Comparison of ENCODE assay signal across 19 cellular contexts in genomic region chr18:45328271-45328670, GRCh38.
DNase-seq lines count a peak whose midpoint lies in the region; ATAC-seq and TF ChIP-seq lines count a peak whose summit lies in the region.
"Had no signal": no experiment of that assay in that cellular context is flagged by ENCODE, and none has a peak within 500 bp of the region (broad histone marks: within the 10 kb centered on the region; RNA-seq: fewer than 3 reads in every experiment).

No MANE protein-coding gene starts in this region.

- H3K4me1 ChIP-seq in right cardiac atrium (ENCODE audit: control insufficient read depth, insufficient read depth, low read length) (no peaks in the 10 kb centered on the region), gastrocnemius medialis (peaks cover 78 to 82% of the 10 kb centered on the region in 2 donors)
- H3K4me1 ChIP-seq: A549 had no signal

- H3K27me3 ChIP-seq in right cardiac atrium (ENCODE audit: control insufficient read depth, insufficient read depth), result no peaks in the 10 kb centered on the region
- no peaks in the 10 kb centered on the region for H3K27me3 ChIP-seq in gastrocnemius medialis

- H3K9me3 ChIP-seq in right cardiac atrium (ENCODE audit: control insufficient read depth, low read length), result no peaks in the 10 kb centered on the region
- no peaks in the 10 kb centered on the region for H3K9me3 ChIP-seq in gastrocnemius medialis
- H3K9me3 ChIP-seq: A549 had no signal

- H3K4me3 ChIP-seq in right cardiac atrium (ENCODE audit: low read length), result no peak overlapping the region
- no peak overlapping the region for H3K4me3 ChIP-seq in gastrocnemius medialis
- H3K4me3 ChIP-seq: A549 had no signal

- in situ Hi-C loops in gastrocnemius medialis (cut with MboI; ENCODE audit: low sequenced_read_pairs in 4 of 4), result loop anchor here in 1 of 4 donors (10.0 kb wide), 1 partner anchor 523 kb away; no protein-coding TSS in a partner anchor

- H3K27ac ChIP-seq in right cardiac atrium (ENCODE audit: low read length) (peak overlapping the region; percentile 33), gastrocnemius medialis (peak overlapping the region; percentile 82 to 92 (median 90))
- H3K27ac ChIP-seq: A549, C4-2B had no signal

- H3K36me3 ChIP-seq in gastrocnemius medialis, result no peaks in the 10 kb centered on the region

- no peak for DNase-seq in right cardiac atrium
- DNase-seq in left cardiac atrium, result no peak
- DNase-seq in myocyte (ENCODE audit: low read depth), result peak; percentile 33
- DNase-seq in gastrocnemius medialis, result peak; percentile 23 to 65
- no peak for DNase-seq in NCI-H69 (lab: John Stamatoyannopoulos, UW)
- no peak for DNase-seq in NCI-H2196 (lab: John Stamatoyannopoulos, UW; ENCODE audit: unreplicated experiment)
- DNase-seq: DMS153; HCEC 1CT; MV-4-11; NCI-H1417 treated with DMSO at 0.1 percent for 48 hours; NCI-H2029 treated with DMSO at 0.1 percent for 48 hours; NCI-H226; NCI-H526; NK-92 treated with Interleukin-12 subunit alpha and Interleukin-12 subunit beta, amount 100 ng/mL, for 24 hours; PC-3 had no signal

- no peak for TF ChIP-seq CTCF in gastrocnemius medialis (IDR thresholded peaks at IDR 0.05 in 4 of 5, conservative IDR thresholded peaks at IDR 0.05 in 1 of 5)

- intact Hi-C loops in right cardiac atrium (cut with DNase I) (loop anchor here in 1 of 4 donors (10.0 kb wide), 1 partner anchor 83 kb away; no protein-coding TSS in a partner anchor), left cardiac atrium (cut with DNase I) (no loop called here), gastrocnemius medialis (cut with DNase I; ENCODE audit: low total_unique reads) (loop anchor here (5.0 kb wide), 1 partner anchor 506 kb away; no protein-coding TSS in a partner anchor)

- TF ChIP-seq POLR2A in gastrocnemius medialis (IDR thresholded peaks at IDR 0.05), result no peak

- no peak for ATAC-seq in right cardiac atrium
- no peak for ATAC-seq in left cardiac atrium
- ATAC-seq in gastrocnemius medialis, result peak in 1 of 2 donors; percentile 20
- ATAC-seq in HG03442 (IDR thresholded peaks at IDR 0.05; ENCODE audit: unreplicated experiment), result no peak
- ATAC-seq in HG02884 (IDR thresholded peaks at IDR 0.05; ENCODE audit: unreplicated experiment), result no peak
- ATAC-seq: A549, PC-3 had no signal

- 69% methylated on average over 3 of the region's 3 CpGs for WGBS in right cardiac atrium

Comparison
In these comparisons a context has a peak if more than half of its experiments do, and no peak if none do; other contexts are left out.
1. DNase-seq: peak in myocyte (single experiment) and gastrocnemius medialis (2 of 2); none in right cardiac atrium (0 of 3), left cardiac atrium (single experiment), NCI-H69 (single experiment) and NCI-H2196 (single experiment).